In the genomic region with DNA sequence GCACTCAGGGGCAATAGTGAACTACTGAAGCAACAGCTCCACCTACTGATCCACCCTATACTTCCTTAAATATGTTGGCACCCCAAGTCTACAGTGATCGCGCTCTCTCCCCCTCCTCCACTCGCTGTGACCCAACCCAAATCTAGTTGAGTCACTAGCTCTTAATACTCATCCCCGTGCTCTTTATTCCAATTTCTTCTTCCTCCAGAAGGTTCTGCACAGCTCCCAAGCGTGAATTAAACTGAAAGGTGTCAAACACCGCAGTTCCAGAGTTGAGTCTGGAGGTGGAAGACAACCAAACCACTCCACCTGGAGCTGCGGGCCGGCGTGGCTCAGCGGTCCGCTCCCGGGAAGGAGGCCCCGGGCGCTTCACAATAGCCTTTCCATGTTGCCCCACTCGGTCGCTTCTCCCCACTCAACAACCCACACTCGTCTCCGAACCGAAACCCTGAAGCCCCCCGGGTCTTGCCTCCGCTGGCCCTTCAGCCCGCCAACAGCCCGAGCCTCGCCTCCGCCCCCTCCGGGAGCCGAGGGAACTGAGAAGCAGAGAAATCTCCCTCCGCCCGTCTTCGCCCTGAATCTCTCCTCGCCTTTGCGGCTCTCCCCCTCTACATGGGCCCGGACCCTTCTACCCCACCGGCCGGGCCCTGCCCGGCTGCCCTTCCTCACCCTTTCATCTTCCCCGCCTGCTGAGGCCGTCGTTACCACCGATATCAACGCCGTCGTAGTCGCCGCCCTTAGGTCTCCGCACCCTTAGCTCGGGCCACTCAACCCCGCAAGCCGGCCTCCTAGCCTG, we compare ENCODE assay signal across 8 cellular contexts. TPM values are rescaled to one million over a fixed set of nuclear protein-coding genes. Genes with fewer than 3 reads are reported as not detected.
A peak's percentile ranks its signal among the peaks of the same experiment; 100 is the strongest.
DNase-seq lines count a peak whose midpoint lies in the region; ATAC-seq, FAIRE-seq and TF ChIP-seq lines count a peak whose summit lies in the region.

No MANE protein-coding gene starts in this region.

- peaks cover 82% of the 10 kb centered on the region for H3K79me2 ChIP-seq in keratinocyte (ENCODE audit: control insufficient read depth, insufficient read depth, low read length)

- CTCF ChIA-PET in AG04450 (lab: Charles Lee): interaction anchor here (0.7 to 2.9 kb wide), 32 partner anchors 10 to 1164 kb away, joined by 3 to 44 read pairs (median 5); a partner anchor contains a TSS

- peak overlapping the region; percentile 100 for H3K27ac Mint-ChIP-seq in central memory CD8-positive, alpha-beta T cell (ENCODE audit: low read depth)

- peak; percentile 70 for TF ChIP-seq CTCF in AG04450 (IDR thresholded peaks at IDR 0.05; ENCODE audit: low read depth, low read length)
- TF ChIP-seq CTCF in keratinocyte (optimal IDR thresholded peaks at IDR 0.05 in 1 of 3, IDR thresholded peaks at IDR 0.05 in 1 of 3, conservative IDR thresholded peaks at IDR 0.05 in 1 of 3; ENCODE audit: extremely low read depth in 1 of 3, insufficient read depth in 2 of 3, low read length in 3 of 3): peak; percentile 71 to 90 (median 88)

- peak overlapping the region; percentile 89 for H3K4me3 Mint-ChIP-seq in central memory CD8-positive, alpha-beta T cell

- peaks cover 0 to 4% of the 10 kb centered on the region in 2 experiments for H3K36me3 ChIP-seq in keratinocyte (ENCODE audit: control insufficient read depth in 2 of 2, extremely low read depth in 1 of 2, insufficient read depth in 2 of 2, low read length in 2 of 2)

- H3K27me3 ChIP-seq in AG04450 (ENCODE audit: control insufficient read depth, insufficient read depth, low read length) (no peaks in the 10 kb centered on the region), keratinocyte (ENCODE audit: control insufficient read depth, extremely low read depth, insufficient read depth, low read length) (no peaks in the 10 kb centered on the region)

- peak overlapping the region; percentile 99 for H3K4me2 ChIP-seq in keratinocyte (ENCODE audit: control insufficient read depth, extremely low read depth, insufficient read depth, low read depth, low read length)

- dilution Hi-C loops in keratinocyte (cut with MboI; ENCODE audit: extremely low pct_ligation_motif_present, low sequenced_read_pairs): no loop called here

- H3K4me1 Mint-ChIP-seq in central memory CD8-positive, alpha-beta T cell: peaks cover 70% of the 10 kb centered on the region

- ATAC-seq in GM19023 (IDR thresholded peaks at IDR 0.05; ENCODE audit: unreplicated experiment) (peak; percentile 53), HG03354 (IDR thresholded peaks at IDR 0.05; ENCODE audit: poor library complexity, severe bottlenecking, unreplicated experiment) (peak; percentile 65)
- peak; percentile 62 for ATAC-seq in central memory CD8-positive, alpha-beta T cell (replicated peaks; ENCODE audit: extremely low read depth, poor library complexity, severe bottlenecking)

- peaks cover 44% of the 10 kb centered on the region for H3K36me3 Mint-ChIP-seq in central memory CD8-positive, alpha-beta T cell (ENCODE audit: insufficient read depth)

- H3K4me1 ChIP-seq in keratinocyte (ENCODE audit: control insufficient read depth, extremely low read depth, insufficient read depth, low read length): peaks cover 41% of the 10 kb centered on the region

- peaks cover 15% of the 10 kb centered on the region for H4K20me1 ChIP-seq in keratinocyte (ENCODE audit: control insufficient read depth, extremely low read depth, insufficient read depth, low read length)

- DNase-seq in AG04450 (ENCODE audit: low read depth, low spot score) (peak; percentile 65), NCI-H345 treated with DMSO at 0.1 percent for 48 hours (lab: John Stamatoyannopoulos, UW; ENCODE audit: unreplicated experiment) (peak; percentile 8), keratinocyte (ENCODE audit: low read depth, low spot score) (no peak)
- DNase-seq in activated CD4-positive, CD25-positive, alpha-beta regulatory T cell treated with anti-CD3 and anti-CD28 coated beads, Interleukin-2, amount 50 U/mL, for 16 hours (ENCODE audit: low read depth, low spot score): peak; percentile 64
- DNase-seq in central memory CD8-positive, alpha-beta T cell (ENCODE audit: low spot score in 2 of 2): peak; percentile 57 to 76
- DNase-seq in stimulated activated CD4-positive, alpha-beta T cell treated with anti-CD3 and anti-CD28 coated beads, Interleukin-15, amount 100 ng/mL, for 48 hours (ENCODE audit: low read depth in 2 of 2): peak; percentile 70

- POLR2A ChIA-PET in AG04450 (lab: Yijun Ruan, JAX): interaction anchor here (0.8 to 1.9 kb wide), 8 partner anchors 9 to 247 kb away, joined by 3 to 10 read pairs (median 4); a partner anchor contains a TSS

- H2AFZ ChIP-seq in keratinocyte (ENCODE audit: control insufficient read depth, low read length): peak overlapping the region; percentile 85

- H3K4me3 ChIP-seq in AG04450 (ENCODE audit: low read depth, low read length): peak overlapping the region; percentile 98
- H3K4me3 ChIP-seq in keratinocyte (ENCODE audit: control insufficient read depth in 2 of 3, extremely low read depth in 1 of 3, insufficient read depth in 2 of 3, low read depth in 1 of 3, low read length in 3 of 3): peak overlapping the region; percentile 86 to 97 (median 89)

- FAIRE-seq in keratinocyte (lab: Jason Lieb, UNC): peak; percentile 94

- H3K9me1 ChIP-seq in keratinocyte (ENCODE audit: control insufficient read depth, extremely low read depth, insufficient read depth, low read length): no peaks in the 10 kb centered on the region

- peak overlapping the region; percentile 98 for H3K9ac ChIP-seq in keratinocyte (ENCODE audit: control insufficient read depth, extremely low read depth, insufficient read depth, low read length)

- H3K9me3 ChIP-seq in AG04450 (ENCODE audit: control insufficient read depth, insufficient read depth, low read length) (peaks cover 3% of the 10 kb centered on the region; the same call in 1 of the 2 replicates), keratinocyte (ENCODE audit: control insufficient read depth, low read depth, low read length) (no peaks in the 10 kb centered on the region)

- H3K27ac ChIP-seq in AG04450 (ENCODE audit: low read depth, low read length) (peak overlapping the region; percentile 96), keratinocyte (ENCODE audit: control insufficient read depth, insufficient read depth, low read length) (peak overlapping the region; percentile 100)

- no peaks in the 10 kb centered on the region for H3K9me3 Mint-ChIP-seq in central memory CD8-positive, alpha-beta T cell

- no peaks in the 10 kb centered on the region for H3K27me3 Mint-ChIP-seq in central memory CD8-positive, alpha-beta T cell

RNA-seq across cellular contexts. Expression of a gene that starts 0.6 kb away (rescaled TPM):
- 95.9 and 129 TPM in 2 replicates for polyA plus RNA-seq in AG04450 (2011; rRNA removed)
- polyA minus RNA-seq in AG04450 (2011; rRNA and poly(A)+ RNA removed): 34.9 and 66.2 TPM in 2 replicates
- polyA plus RNA-seq in keratinocyte: 64.3 to 128 TPM (median 125 TPM) in 3 replicates
- 127 TPM for polyA plus RNA-seq in keratinocyte (2011; ENCODE audit: low read depth)
- 68.7 and 155 TPM in 2 replicates for polyA plus RNA-seq in keratinocyte (2011; cell fraction: cytosol; rRNA removed)
- polyA plus RNA-seq in keratinocyte (2011; cell fraction: nucleus; rRNA removed): 58.5 and 70.3 TPM in 2 replicates
- 134 and 161 TPM in 2 replicates for polyA plus RNA-seq in keratinocyte (2012; ENCODE audit: low replicate concordance)
- polyA minus RNA-seq in keratinocyte: 22.0 to 103 TPM (median 49.3 TPM) in 3 replicates
- polyA minus RNA-seq in keratinocyte (2011; cell fraction: cytosol; rRNA and poly(A)+ RNA removed): 207 TPM
- polyA minus RNA-seq in keratinocyte (2011; cell fraction: nucleus; rRNA and poly(A)+ RNA removed): 29.5 and 55.6 TPM in 2 replicates

RNA-seq across cellular contexts. Expression of a gene that starts 1.4 kb away (rescaled TPM):
- polyA plus RNA-seq in AG04450 (2011; rRNA removed) (64.4 and 83.0 TPM in 2 replicates), keratinocyte (26.9 to 35.8 TPM (median 30.6 TPM) in 3 replicates)
- 73.2 and 107 TPM in 2 replicates for polyA minus RNA-seq in AG04450 (2011; rRNA and poly(A)+ RNA removed)
- polyA plus RNA-seq in keratinocyte (2011; ENCODE audit: low read depth): 23.7 TPM
- polyA plus RNA-seq in keratinocyte (2011; cell fraction: cytosol; rRNA removed): 15.5 and 30.6 TPM in 2 replicates
- 25.2 and 29.9 TPM in 2 replicates for polyA plus RNA-seq in keratinocyte (2011; cell fraction: nucleus; rRNA removed)
- 21.1 and 26.0 TPM in 2 replicates for polyA plus RNA-seq in keratinocyte (2012; ENCODE audit: low replicate concordance)
- polyA minus RNA-seq in keratinocyte: 18.0 to 68.7 TPM (median 61.0 TPM) in 3 replicates
- polyA minus RNA-seq in keratinocyte (2011; cell fraction: cytosol; rRNA and poly(A)+ RNA removed): 29.5 TPM
- 24.4 and 41.3 TPM in 2 replicates for polyA minus RNA-seq in keratinocyte (2011; cell fraction: nucleus; rRNA and poly(A)+ RNA removed)

RNA-seq across cellular contexts. Expression of a gene that starts 49.0 kb away (rescaled TPM):
- 11.7 and 15.4 TPM in 2 replicates for polyA plus RNA-seq in AG04450 (2011; rRNA removed)
- polyA minus RNA-seq in AG04450 (2011; rRNA and poly(A)+ RNA removed): 26.2 and 34.6 TPM in 2 replicates
- 8.2 to 10.6 TPM (median 8.8 TPM) in 3 replicates for polyA plus RNA-seq in keratinocyte
- polyA plus RNA-seq in keratinocyte (2011; ENCODE audit: low read depth): 9.7 TPM
- 4.6 and 9.8 TPM in 2 replicates for polyA plus RNA-seq in keratinocyte (2011; cell fraction: cytosol; rRNA removed)
- polyA plus RNA-seq in keratinocyte (2011; cell fraction: nucleus; rRNA removed): 9.9 and 12.7 TPM in 2 replicates
- polyA plus RNA-seq in keratinocyte (2012; ENCODE audit: low replicate concordance): 3.9 and 4.4 TPM in 2 replicates
- 10.5 to 26.8 TPM (median 20.9 TPM) in 3 replicates for polyA minus RNA-seq in keratinocyte
- polyA minus RNA-seq in keratinocyte (2011; cell fraction: cytosol; rRNA and poly(A)+ RNA removed): 9.8 TPM
- 10.0 and 20.5 TPM in 2 replicates for polyA minus RNA-seq in keratinocyte (2011; cell fraction: nucleus; rRNA and poly(A)+ RNA removed)
